Comparison of ENCODE assay signal across 1 cellular context in genomic region chr2:26735883-26736588, GRCh38.
TF ChIP-seq lines count a peak whose summit lies in the region.

No MANE protein-coding gene starts in this region.

TF ChIP-seq in HepG2, 621 proteins besides CTCF, POLR2A, EP300 and RAD21 (continues in another document):
- peak; percentile 71 for TF ChIP-seq FOXA3 (CRISPR knock-in tag; IDR thresholded peaks at IDR 0.05)
- 0 out of 2 replicates have a peak, but pooled peaks have one; percentile 35 for TF ChIP-seq TCF7 (IDR thresholded peaks at IDR 0.05; ENCODE audit: low read depth)
- peak; percentile 75; the same call in 1 of the 2 replicates for TF ChIP-seq ZNF350 (CRISPR knock-in tag; IDR thresholded peaks at IDR 0.05; ENCODE audit: borderline replicate concordance, low read depth)
- no peak for TF ChIP-seq MLLT10 (CRISPR knock-in tag; IDR thresholded peaks at IDR 0.05)
- peak; percentile 95 for TF ChIP-seq ZBTB7A (CRISPR knock-in tag; IDR thresholded peaks at IDR 0.05)
- 0 out of 2 replicates have a peak, but pooled peaks have one; percentile 33 for TF ChIP-seq ZFX (CRISPR knock-in tag; IDR thresholded peaks at IDR 0.05; ENCODE audit: low read depth)
- TF ChIP-seq ZKSCAN5 (CRISPR knock-in tag; IDR thresholded peaks at IDR 0.05), result no peak
- TF ChIP-seq ZNF788 (CRISPR knock-in tag; IDR thresholded peaks at IDR 0.05; ENCODE audit: borderline replicate concordance), result peak; percentile 26; the same call in 1 of the 2 replicates
- TF ChIP-seq TBX2 (CRISPR knock-in tag; IDR thresholded peaks at IDR 0.05; ENCODE audit: borderline replicate concordance), result peak; percentile 88; the same call in 1 of the 2 replicates
- peak; percentile 13; the same call in 1 of the 2 replicates for TF ChIP-seq PHF20 (CRISPR knock-in tag; IDR thresholded peaks at IDR 0.05)
- no peak for TF ChIP-seq KLF12 (CRISPR knock-in tag; IDR thresholded peaks at IDR 0.05; ENCODE audit: borderline replicate concordance)
- TF ChIP-seq TBX3 (IDR thresholded peaks at IDR 0.05; ENCODE audit: borderline replicate concordance), result no peak
- TF ChIP-seq NR2F6 (IDR thresholded peaks at IDR 0.05), result peak; percentile 97
- TF ChIP-seq NR2F6 (CRISPR knock-in tag; IDR thresholded peaks at IDR 0.05), result peak; percentile 96
- TF ChIP-seq MXD4 (CRISPR knock-in tag; IDR thresholded peaks at IDR 0.05), result 0 out of 2 replicates have a peak, but pooled peaks have one; percentile 27
- TF ChIP-seq USF2 (IDR thresholded peaks at IDR 0.05; ENCODE audit: low read depth, low read length), result peak; percentile 54
- TF ChIP-seq USF2 (CRISPR knock-in tag; IDR thresholded peaks at IDR 0.05; ENCODE audit: borderline replicate concordance), result peak; percentile 72; the same call in 1 of the 2 replicates
- TF ChIP-seq ZNF280D (CRISPR knock-in tag; IDR thresholded peaks at IDR 0.05), result 0 out of 2 replicates have a peak, but pooled peaks have one; percentile 38
- no peak for TF ChIP-seq EEA1 (CRISPR knock-in tag; IDR thresholded peaks at IDR 0.05; ENCODE audit: borderline replicate concordance)
- no peak; the same call in 1 of the 2 replicates for TF ChIP-seq SRY (CRISPR knock-in tag; IDR thresholded peaks at IDR 0.05)
- TF ChIP-seq HNF1B (CRISPR knock-in tag; IDR thresholded peaks at IDR 0.05), result peak; percentile 82
- peak; percentile 91 for TF ChIP-seq NR2C2 (CRISPR knock-in tag; IDR thresholded peaks at IDR 0.05; ENCODE audit: borderline replicate concordance)
- TF ChIP-seq MED1 (CRISPR knock-in tag; IDR thresholded peaks at IDR 0.05), result peak; percentile 80
- peak; percentile 51; the same call in 1 of the 2 replicates for TF ChIP-seq ZNF691 (CRISPR knock-in tag; IDR thresholded peaks at IDR 0.05; ENCODE audit: borderline replicate concordance, low read depth)
- TF ChIP-seq ATAD3A (CRISPR knock-in tag; IDR thresholded peaks at IDR 0.05), result 0 out of 2 replicates have a peak, but pooled peaks have one; percentile 18
- TF ChIP-seq PHF5A (CRISPR knock-in tag; IDR thresholded peaks at IDR 0.05; ENCODE audit: low read depth, unreplicated experiment), result no peak
- TF ChIP-seq NONO (IDR thresholded peaks at IDR 0.05), result no peak
- 0 out of 2 replicates have a peak, but pooled peaks have one; percentile 56 for TF ChIP-seq NONO (CRISPR knock-in tag; conservative IDR thresholded peaks at IDR 0.05)
- TF ChIP-seq RARA (CRISPR knock-in tag; IDR thresholded peaks at IDR 0.05), result peak; percentile 99
- TF ChIP-seq ARHGAP35 (CRISPR knock-in tag; IDR thresholded peaks at IDR 0.05; ENCODE audit: borderline replicate concordance), result no peak
- no peak for TF ChIP-seq HDAC6 (IDR thresholded peaks at IDR 0.05; ENCODE audit: low read depth, low read length)
- no peak for TF ChIP-seq TOE1 (CRISPR knock-in tag; IDR thresholded peaks at IDR 0.05)
- peak; percentile 41; the same call in 1 of the 2 replicates for TF ChIP-seq ZNF768 (CRISPR knock-in tag; IDR thresholded peaks at IDR 0.05)
- no peak for TF ChIP-seq ZBTB26 (CRISPR knock-in tag; IDR thresholded peaks at IDR 0.05; ENCODE audit: borderline replicate concordance)
- TF ChIP-seq, protein P1, sequence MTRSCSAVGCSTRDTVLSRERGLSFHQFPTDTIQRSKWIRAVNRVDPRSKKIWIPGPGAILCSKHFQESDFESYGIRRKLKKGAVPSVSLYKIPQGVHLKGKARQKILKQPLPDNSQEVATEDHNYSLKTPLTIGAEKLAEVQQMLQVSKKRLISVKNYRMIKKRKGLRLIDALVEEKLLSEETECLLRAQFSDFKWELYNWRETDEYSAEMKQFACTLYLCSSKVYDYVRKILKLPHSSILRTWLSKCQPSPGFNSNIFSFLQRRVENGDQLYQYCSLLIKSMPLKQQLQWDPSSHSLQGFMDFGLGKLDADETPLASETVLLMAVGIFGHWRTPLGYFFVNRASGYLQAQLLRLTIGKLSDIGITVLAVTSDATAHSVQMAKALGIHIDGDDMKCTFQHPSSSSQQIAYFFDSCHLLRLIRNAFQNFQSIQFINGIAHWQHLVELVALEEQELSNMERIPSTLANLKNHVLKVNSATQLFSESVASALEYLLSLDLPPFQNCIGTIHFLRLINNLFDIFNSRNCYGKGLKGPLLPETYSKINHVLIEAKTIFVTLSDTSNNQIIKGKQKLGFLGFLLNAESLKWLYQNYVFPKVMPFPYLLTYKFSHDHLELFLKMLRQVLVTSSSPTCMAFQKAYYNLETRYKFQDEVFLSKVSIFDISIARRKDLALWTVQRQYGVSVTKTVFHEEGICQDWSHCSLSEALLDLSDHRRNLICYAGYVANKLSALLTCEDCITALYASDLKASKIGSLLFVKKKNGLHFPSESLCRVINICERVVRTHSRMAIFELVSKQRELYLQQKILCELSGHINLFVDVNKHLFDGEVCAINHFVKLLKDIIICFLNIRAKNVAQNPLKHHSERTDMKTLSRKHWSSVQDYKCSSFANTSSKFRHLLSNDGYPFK (CRISPR knock-in tag; IDR thresholded peaks at IDR 0.05; ENCODE audit: borderline replicate concordance), result peak; percentile 67
- no peak for TF ChIP-seq SNAPC4 (CRISPR knock-in tag; IDR thresholded peaks at IDR 0.05)
- TF ChIP-seq ZNF280B (CRISPR knock-in tag; IDR thresholded peaks at IDR 0.05; ENCODE audit: borderline replicate concordance), result no peak
- TF ChIP-seq CREM (IDR thresholded peaks at IDR 0.05), result peak; percentile 46; the same call in 1 of the 2 replicates
- no peak for TF ChIP-seq CREM (CRISPR knock-in tag; IDR thresholded peaks at IDR 0.05)
- TF ChIP-seq ZMYM4 (CRISPR knock-in tag; IDR thresholded peaks at IDR 0.05), result peak; percentile 22; the same call in 1 of the 2 replicates
- TF ChIP-seq SP140L (CRISPR knock-in tag; IDR thresholded peaks at IDR 0.05; ENCODE audit: borderline replicate concordance), result no peak
- TF ChIP-seq HMG20A (CRISPR knock-in tag; IDR thresholded peaks at IDR 0.05; ENCODE audit: borderline replicate concordance), result peak; percentile 46; the same call in 1 of the 2 replicates
- TF ChIP-seq BHLHE40 (IDR thresholded peaks at IDR 0.05; ENCODE audit: low read length), result peak; percentile 85
- TF ChIP-seq ETV5 (CRISPR knock-in tag; IDR thresholded peaks at IDR 0.05; ENCODE audit: borderline replicate concordance), result peak; percentile 63; the same call in 1 of the 2 replicates
